ENCODE assay signal across 31 cellular contexts in genomic region chr11:107439586-107440201, GRCh38.
"Had no signal": no experiment of that assay in that cellular context is flagged by ENCODE, and none has a peak within 500 bp of the region (broad histone marks: within the 10 kb centered on the region; RNA-seq: fewer than 3 reads in every experiment).

No MANE protein-coding gene starts in this region.

- H3K4me2 ChIP-seq: smooth muscle cell had no signal

- FAIRE-seq: TTC549 had no signal

- H3K9me3 Mint-ChIP-seq: activated naive CD4-positive, alpha-beta T cell treated with anti-CD3 and anti-CD28 coated beads for 36 hours; activated T-helper 1 cell treated with anti-CD3 and anti-CD28 coated beads, Interleukin-12 subunit alpha, Interleukin-12 subunit beta, Interleukin-2, Interleukin-4 antibody, amounts not matched to agents 30 ng/mL and 10 ng/mL and 1 ng/mL, durations not matched to agents 14 hours and 24 hours and 36 hours; natural killer cell treated with Interleukin-12 subunit alpha and Interleukin-12 subunit beta and Interleukin-15 and Interleukin-18, amount 100 ng/mL, for 72 hours; stimulated activated naive B cell treated with anti-CD40 and anti-IgM and Interleukin-4, amounts not matched to agents 10 μg/mL and 1 μg/mL and 100 μg/mL, for 72 hours; T-helper 1 cell treated with Interleukin-12 subunit alpha and Interleukin-12 subunit beta and Interleukin-4 antibody, amounts not matched to agents 30 μg/mL and 1 μg/mL, for 36 hours had no signal

- H3K4me3 Mint-ChIP-seq: activated naive CD4-positive, alpha-beta T cell treated with anti-CD3 and anti-CD28 coated beads for 36 hours; activated naive CD8-positive, alpha-beta T cell treated with anti-CD3 and anti-CD28 coated beads, Interleukin-2, amount 10 ng/mL, durations not matched to agents 7 days and 5 days; activated T-helper 1 cell treated with anti-CD3 and anti-CD28 coated beads, Interleukin-12 subunit alpha, Interleukin-12 subunit beta, Interleukin-2, Interleukin-4 antibody, amounts not matched to agents 30 ng/mL and 10 ng/mL and 1 ng/mL, durations not matched to agents 14 hours and 24 hours and 36 hours; natural killer cell treated with Interleukin-12 subunit alpha and Interleukin-12 subunit beta and Interleukin-15 and Interleukin-18, amount 100 ng/mL, for 72 hours; stimulated activated naive B cell treated with anti-CD40 and anti-IgM and Interleukin-4, amounts not matched to agents 10 μg/mL and 1 μg/mL and 100 μg/mL, for 72 hours; T-helper 1 cell treated with Interleukin-12 subunit alpha and Interleukin-12 subunit beta and Interleukin-4 antibody, amounts not matched to agents 30 μg/mL and 1 μg/mL, for 36 hours had no signal

- H3K9me3 ChIP-seq: breast epithelium, mucosa of descending colon, ovary, prostate gland, stomach, tibial artery had no signal

- H3K36me3 ChIP-seq: ovary had no signal

- H3K4me3 ChIP-seq: breast epithelium, coronary artery, lung, mucosa of descending colon, ovary, prostate gland, smooth muscle cell, stomach, tibial artery had no signal

- DNase-seq: activated CD4-positive, alpha-beta T cell treated with anti-CD3 and anti-CD28 coated beads for 4 hours; activated CD4-positive, alpha-beta T cell treated with anti-CD3 and anti-CD28 coated beads, Interleukin-2, amount 50 U/mL, for 4 hours; activated effector memory CD4-positive, alpha-beta T cell treated with anti-CD3 and anti-CD28 coated beads, Interleukin-2, amount 50 U/mL, for 16 hours; activated naive CD4-positive, alpha-beta T cell treated with anti-CD3 and anti-CD28 coated beads for 36 hours; activated naive CD8-positive, alpha-beta T cell treated with anti-CD3 and anti-CD28 coated beads, Interleukin-2, amount 10 ng/mL, durations not matched to agents 7 days and 5 days; activated T-cell treated with anti-CD3 and anti-CD28 coated beads for 4 hours; amygdala; cerebellar nuclear complex; foreskin fibroblast; head of caudate nucleus; mucosa of descending colon; ovary; retina; stimulated activated CD4-positive, alpha-beta T cell treated with anti-CD3 and anti-CD28 coated beads, Interleukin-1b, Interleukin-23, amount 100 ng/mL, for 48 hours; stimulated activated CD4-positive, alpha-beta T cell treated with anti-CD3 and anti-CD28 coated beads, Interleukin-4, amount 100 ng/mL, for 4 hours; stimulated activated CD8-positive, alpha-beta memory T cell treated with anti-CD3 and anti-CD28 coated beads, Interleukin-4, amount 100 ng/mL, for 48 hours; stimulated activated naive B cell treated with anti-CD40 and anti-IgM and Interleukin-4, amounts not matched to agents 10 μg/mL and 1 μg/mL and 100 μg/mL, for 72 hours; stomach; SW 1271; T-helper 9 cell; tibial artery had no signal

- H3K27ac ChIP-seq: breast epithelium, coronary artery, ovary, prostate gland, stomach, tibial artery, VCaP had no signal

- H3K4me1 ChIP-seq: breast epithelium, prostate gland, stomach, tibial artery had no signal

- H3K27ac Mint-ChIP-seq: activated naive CD4-positive, alpha-beta T cell treated with anti-CD3 and anti-CD28 coated beads for 36 hours; activated naive CD8-positive, alpha-beta T cell treated with anti-CD3 and anti-CD28 coated beads, Interleukin-2, amount 10 ng/mL, durations not matched to agents 7 days and 5 days; activated T-helper 1 cell treated with anti-CD3 and anti-CD28 coated beads, Interleukin-12 subunit alpha, Interleukin-12 subunit beta, Interleukin-2, Interleukin-4 antibody, amounts not matched to agents 30 ng/mL and 10 ng/mL and 1 ng/mL, durations not matched to agents 14 hours and 24 hours and 36 hours; natural killer cell treated with Interleukin-12 subunit alpha and Interleukin-12 subunit beta and Interleukin-15 and Interleukin-18, amount 100 ng/mL, for 72 hours; stimulated activated naive B cell treated with anti-CD40 and anti-IgM and Interleukin-4, amounts not matched to agents 10 μg/mL and 1 μg/mL and 100 μg/mL, for 72 hours; T-helper 1 cell treated with Interleukin-12 subunit alpha and Interleukin-12 subunit beta and Interleukin-4 antibody, amounts not matched to agents 30 μg/mL and 1 μg/mL, for 36 hours had no signal

- H3K27me3 Mint-ChIP-seq: activated naive CD8-positive, alpha-beta T cell treated with anti-CD3 and anti-CD28 coated beads, Interleukin-2, amount 10 ng/mL, durations not matched to agents 7 days and 5 days; natural killer cell treated with Interleukin-12 subunit alpha and Interleukin-12 subunit beta and Interleukin-15 and Interleukin-18, amount 100 ng/mL, for 72 hours; stimulated activated naive B cell treated with anti-CD40 and anti-IgM and Interleukin-4, amounts not matched to agents 10 μg/mL and 1 μg/mL and 100 μg/mL, for 72 hours had no signal

- H3K27me3 ChIP-seq: breast epithelium, ovary, stomach, tibial artery had no signal
